In genomic region chr3:119288669-119289068, GRCh38 we compare ENCODE assay signal across 25 cellular contexts.
"Had no signal": no experiment of that assay in that cellular context is flagged by ENCODE, and none has a peak within 500 bp of the region (broad histone marks: within the 10 kb centered on the region; RNA-seq: fewer than 3 reads in every experiment).

No MANE protein-coding gene starts in this region.

- H3K27me3 Mint-ChIP-seq: IgD-negative memory B cell had no signal

- H2AFZ ChIP-seq: PC-9 had no signal

- FAIRE-seq: HTR-8/SVneo, K562 had no signal

- H3K4me2 ChIP-seq: KMS-11, PC-9 had no signal

- H3K9me3 ChIP-seq: Peyer's patch had no signal

- H3K36me3 ChIP-seq: Peyer's patch, SJCRH30 had no signal

- ATAC-seq: K562, Right ventricle myocardium inferior, SK-N-SH treated with all-trans-retinoic acid at 6 μM for 48 hours had no signal

- H3K27me3 ChIP-seq: Peyer's patch, SJCRH30 had no signal

- H3K4me3 ChIP-seq: K562, PC-9, Peyer's patch, SJCRH30 had no signal

- H3K27ac ChIP-seq: HL-60, KMS-11, PC-9, Peyer's patch, SJCRH30 had no signal

- H3K9ac ChIP-seq: KMS-11 had no signal

- DNase-seq: MM.1S; NCI-H1092 treated with DMSO at 0.1 percent for 48 hours; NCI-H1436; NCI-H187; NCI-H2029; NCI-H2081 treated with DMSO at 0.1 percent for 48 hours; NCI-H2171; NCI-H226; NCI-H446; NCI-H510A; NCI-H524 treated with DMSO at 0.1 percent for 48 hours; NCI-H69; NCI-H774; NK-92 treated with Interleukin-12 subunit alpha and Interleukin-12 subunit beta, amount 100 ng/mL, for 24 hours; PC-9; Peyer's patch; SHP77 treated with DMSO at 0.1 percent for 48 hours; SJCRH30 had no signal
